In the genomic region with DNA sequence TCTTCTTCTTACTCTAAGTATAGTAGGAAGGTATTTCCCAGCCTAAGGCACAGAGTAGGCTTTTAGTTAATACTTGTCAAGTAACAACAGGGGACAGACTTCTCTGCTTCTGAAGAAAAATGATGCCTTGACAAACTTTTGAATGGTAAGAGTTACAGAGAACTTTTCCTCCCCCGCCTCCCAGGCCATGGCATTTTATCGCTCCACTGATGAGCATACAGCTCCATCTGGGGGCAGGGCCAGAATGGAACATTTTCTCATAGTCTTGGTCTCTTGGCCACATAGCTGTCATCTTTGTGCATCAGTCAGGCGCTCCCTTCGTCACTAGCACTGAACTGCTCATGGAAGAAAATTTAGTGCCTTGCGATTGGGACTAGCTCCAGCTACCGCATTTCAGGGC, we compare ENCODE assay signal across 8 cellular contexts.
A peak's percentile ranks its signal among the peaks of the same experiment; 100 is the strongest.
DNase-seq lines count a peak whose midpoint lies in the region; ATAC-seq and TF ChIP-seq lines count a peak whose summit lies in the region.

No MANE protein-coding gene starts in this region.

- no peak for TF ChIP-seq EP300 in transverse colon (IDR thresholded peaks at IDR 0.05; ENCODE audit: low read depth)

- TF ChIP-seq POLR2A in transverse colon (IDR thresholded peaks at IDR 0.05), result no peak

- H3K4me1 ChIP-seq in MM.1S (ENCODE audit: low read length) (no peaks in the 10 kb centered on the region), mammary epithelial cell (ENCODE audit: insufficient read depth, low read length) (peaks cover 18% of the 10 kb centered on the region), transverse colon (peaks cover 0 to 7% (median 3%) of the 10 kb centered on the region in 4 donors)

- no peaks in the 10 kb centered on the region for H3F3A ChIP-seq in MM.1S (ENCODE audit: insufficient read depth, low read length)

- H3K27ac ChIP-seq in MM.1S (ENCODE audit: low read length) (no peak overlapping the region), mammary epithelial cell (ENCODE audit: insufficient read depth, low read depth, low read length) (no peak overlapping the region), transverse colon (no peak overlapping the region)

- H3K9ac ChIP-seq in MM.1S (ENCODE audit: low read length), result no peak overlapping the region
- H3K9ac ChIP-seq in mammary epithelial cell (ENCODE audit: insufficient read depth, low read length), result no peak overlapping the region

- H3K4me2 ChIP-seq in MM.1S (ENCODE audit: low read depth, low read length), result no peak overlapping the region
- no peak overlapping the region for H3K4me2 ChIP-seq in mammary epithelial cell (ENCODE audit: insufficient read depth, low read depth, low read length)

- DNase-seq in NOMO-1 (lab: John Stamatoyannopoulos, UW; ENCODE audit: unreplicated experiment in 2 of 2), result peak; percentile 15 to 49
- DNase-seq in NOMO-1 treated with dmso at 0.1 percent for 144 hours (lab: John Stamatoyannopoulos, UW; ENCODE audit: unreplicated experiment), result no peak
- DNase-seq in MM.1S, result no peak
- DNase-seq in mammary epithelial cell, result peak; percentile 28
- peak; percentile 95 for DNase-seq in left kidney (ENCODE audit: low read depth, low spot score)
- peak; percentile 41 for DNase-seq in transverse colon
- no peak for DNase-seq in cerebellar nuclear complex (lab: John Stamatoyannopoulos, UW)

- H3K9me2 ChIP-seq in MM.1S (replicated peaks; ENCODE audit: insufficient read depth, low read length), result no peaks in the 10 kb centered on the region

- H3K27me3 ChIP-seq in MM.1S (replicated peaks; ENCODE audit: insufficient read depth, low read length) (no peaks in the 10 kb centered on the region), mammary epithelial cell (ENCODE audit: insufficient read depth, low read length) (no peaks in the 10 kb centered on the region), transverse colon (no peaks in the 10 kb centered on the region)

- H4K20me1 ChIP-seq in MM.1S (ENCODE audit: insufficient read depth, low read length), result no peaks in the 10 kb centered on the region
- H4K20me1 ChIP-seq in mammary epithelial cell (ENCODE audit: insufficient read depth, low read length), result no peaks in the 10 kb centered on the region

- intact Hi-C loops in mammary epithelial cell (cut with micrococcal nuclease), result loop anchor here (1.0 to 10.0 kb wide), 6 partner anchors 389 to 1226 kb away; a partner anchor contains a TSS
- intact Hi-C loops in transverse colon (cut with DNase I; ENCODE audit: low total_unique reads), result no loop called here

- ATAC-seq in GM21529 (IDR thresholded peaks at IDR 0.05; ENCODE audit: unreplicated experiment), result no peak

- no peaks in the 10 kb centered on the region for H3K36me3 ChIP-seq in MM.1S (replicated peaks; ENCODE audit: insufficient read depth, low read length)
- H3K36me3 ChIP-seq in mammary epithelial cell (ENCODE audit: insufficient read depth, low read length), result no peaks in the 10 kb centered on the region
- H3K36me3 ChIP-seq in transverse colon, result no peaks in the 10 kb centered on the region

- CTCF ChIA-PET in mammary epithelial cell (lab: Charles Lee; ENCODE audit: low non-redundant PET), result interaction anchor here (0.6 to 1.0 kb wide), 4 partner anchors 250 to 1072 kb away, joined by 4 to 8 read pairs (median 6); no protein-coding TSS in a partner anchor

- dilution Hi-C loops in mammary epithelial cell (cut with HindIII; ENCODE audit: low sequenced_read_pairs), result no loop called here

- TF ChIP-seq CTCF in MM.1S (IDR thresholded peaks at IDR 0.05; ENCODE audit: low read length) (0 out of 2 replicates have a peak, but pooled peaks have one; percentile 11), mammary epithelial cell (conservative IDR thresholded peaks at IDR 0.05 in 1 of 2, IDR thresholded peaks at IDR 0.05 in 1 of 2; ENCODE audit: extremely low read depth in 1 of 2, insufficient read depth in 1 of 2, low read depth in 1 of 2, low read length in 2 of 2) (peak; percentile 43 to 78), transverse colon (IDR thresholded peaks at IDR 0.05) (peak in 4 of 5 experiments; percentile 32 to 39 (median 35))

- WGBS in mammary epithelial cell (ENCODE audit: low coverage, missing lambda C conversion rate), result 81% methylated on average over 6 of the region's 6 CpGs
- 51 to 68% methylated on average over 2 to 6 of the region's 6 CpGs for WGBS in transverse colon (ENCODE audit: low coverage in 1 of 2), 2 donors

- in situ Hi-C loops in mammary epithelial cell (cut with MboI; ENCODE audit: low sequenced_read_pairs in 2 of 2), result loop anchor here (10.0 to 25.0 kb wide), 3 partner anchors 556 to 1079 kb away; a partner anchor contains a TSS
- in situ Hi-C loops in transverse colon (cut with MboI; ENCODE audit: low pct_ligation_motif_present in 1 of 4, low pct_unique_long_range_greater_than_20kb in 1 of 4, low sequenced_read_pairs in 3 of 4), result loop anchor here in 1 of 4 donors (25.0 kb wide), 1 partner anchor 1054 kb away; no protein-coding TSS in a partner anchor

- no peak overlapping the region for H3K4me3 ChIP-seq in MM.1S (ENCODE audit: low read length)
- H3K4me3 ChIP-seq in mammary epithelial cell (replicated peaks in 1 of 3; ENCODE audit: insufficient read depth in 1 of 3, low read depth in 2 of 3, low read length in 3 of 3), result no peak overlapping the region
- no peak overlapping the region for H3K4me3 ChIP-seq in transverse colon

- H3K9me3 ChIP-seq in MM.1S (replicated peaks; ENCODE audit: insufficient read depth, low read length) (no peaks in the 10 kb centered on the region), mammary epithelial cell (replicated peaks; ENCODE audit: insufficient read depth, low read length) (no peaks in the 10 kb centered on the region), transverse colon (no peaks in the 10 kb centered on the region)

- no peaks in the 10 kb centered on the region for H3K79me2 ChIP-seq in MM.1S (ENCODE audit: low read length)
- H3K79me2 ChIP-seq in mammary epithelial cell (ENCODE audit: insufficient read depth, low read length), result no peaks in the 10 kb centered on the region

- H2AFZ ChIP-seq in MM.1S (ENCODE audit: low read length) (no peak overlapping the region), mammary epithelial cell (ENCODE audit: low read depth, low read length) (no peak overlapping the region)

- no TSS peak for BruUV-seq in mammary epithelial cell (replicated peaks; lab: Mats Ljungman, UMichigan)

Comparison
In these comparisons a context has a peak if more than half of its experiments do, and no peak if none do; other contexts are left out.
1. DNase-seq: peak in NOMO-1 (2 of 2), mammary epithelial cell (single experiment), left kidney (single experiment) and transverse colon (single experiment); none in NOMO-1 treated with dmso at 0.1 percent for 144 hours (single experiment), MM.1S (single experiment) and cerebellar nuclear complex (0 of 2).
2. Peak in every context shown above with its lines, with median percentiles within 50 percentile points of each other: CTCF ChIP-seq.